1 cellular context compared by ENCODE assay signal in the genomic region with DNA sequence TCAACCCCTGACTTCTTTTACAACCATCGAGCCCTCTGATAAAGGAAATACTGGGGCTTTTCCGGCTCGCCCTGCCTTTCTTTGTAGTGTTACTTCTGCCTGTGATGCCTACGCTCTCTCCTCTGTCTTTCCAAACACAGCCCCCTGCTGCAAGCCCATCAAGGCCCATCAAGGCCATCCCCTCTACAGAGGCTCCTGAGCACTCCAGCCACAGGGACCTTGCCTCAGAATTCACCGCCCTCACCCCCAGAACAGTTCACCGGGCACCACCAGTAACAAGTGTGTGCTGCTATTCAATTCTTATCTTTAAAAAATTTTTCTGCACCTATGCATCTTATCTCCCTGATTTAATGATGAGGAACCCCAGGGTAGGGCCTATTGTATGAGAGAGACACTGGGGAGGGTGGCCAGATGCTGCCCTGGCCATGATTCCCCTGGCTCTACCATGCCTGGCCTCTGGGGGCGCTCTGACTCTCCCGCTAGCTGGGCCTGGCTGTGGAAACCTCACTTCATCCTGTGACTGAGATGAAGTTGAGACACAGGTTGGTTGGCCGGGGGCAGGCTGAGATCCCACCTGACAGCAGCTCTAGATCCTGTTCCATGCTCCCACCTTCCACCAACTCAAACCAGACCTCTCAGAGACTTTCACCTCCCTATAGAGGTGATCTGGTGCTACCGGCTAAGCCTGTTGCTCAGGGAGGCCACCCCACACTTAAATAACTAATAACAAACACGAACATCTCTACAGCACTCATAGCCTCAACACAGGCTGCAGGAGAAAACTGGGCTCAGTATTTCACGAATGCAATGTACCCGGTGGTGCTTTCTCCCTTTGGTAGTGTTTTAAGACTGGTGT.
TF ChIP-seq lines count a peak whose summit lies in the region.

No MANE protein-coding gene starts in this region.

TF ChIP-seq in liver, 16 proteins besides CTCF, POLR2A, EP300 and RAD21 (continued from another document):
- no peak for TF ChIP-seq REST (IDR thresholded peaks at IDR 0.05)
- no peak for TF ChIP-seq HNF4G (IDR thresholded peaks at IDR 0.05)
- no peak for TF ChIP-seq RXRA (IDR thresholded peaks at IDR 0.05)
TF ChIP-seq in liver: peak in this region for 0.
